In genomic region chr10:66151346-66151745, GRCh38 we compare ENCODE assay signal across 1 cellular context.
A peak's percentile ranks its signal among the peaks of the same experiment; 100 is the strongest.
TF ChIP-seq lines count a peak whose summit lies in the region.

No MANE protein-coding gene starts in this region.

TF ChIP-seq in endothelial cell of umbilical vein, 7 proteins besides CTCF, POLR2A, EP300 and RAD21:
- TF ChIP-seq FOS (IDR thresholded peaks at IDR 0.05; ENCODE audit: borderline replicate concordance, insufficient read depth, low read length) (peak; percentile 8), MYC (IDR thresholded peaks at IDR 0.05; ENCODE audit: low read depth, low read length) (no peak)
